ENCODE assay signal across 8 cellular contexts in the genomic region with DNA sequence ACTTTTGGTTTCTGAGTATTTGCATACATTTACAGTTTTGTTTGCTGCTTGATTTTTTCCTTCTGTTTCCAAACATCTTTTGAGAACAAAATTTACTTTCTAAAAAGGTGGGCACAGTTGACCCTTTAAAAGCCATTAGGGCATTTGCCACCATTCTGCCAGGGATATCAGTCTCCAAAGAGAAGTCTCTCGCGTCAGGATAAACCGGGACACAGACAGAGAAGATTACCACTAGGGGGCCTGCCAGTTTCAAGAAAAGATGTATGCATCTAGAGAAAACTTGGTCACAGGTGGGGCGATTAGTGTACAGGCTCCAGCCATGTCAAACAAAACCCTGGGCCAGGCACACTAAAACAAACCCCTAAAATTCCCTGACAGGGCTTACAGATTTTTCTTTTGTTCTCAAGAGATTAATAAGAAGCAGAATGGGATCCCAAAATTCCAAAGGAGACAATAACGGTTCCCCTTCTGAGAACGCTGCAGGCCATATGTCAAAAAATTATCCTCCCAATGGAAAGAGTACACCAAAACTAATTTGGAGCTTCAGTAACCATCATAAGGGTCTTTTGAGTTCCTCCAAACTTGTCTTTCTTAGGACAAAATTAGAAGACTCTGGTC. TPM values are rescaled to one million over a fixed set of nuclear protein-coding genes. Genes with fewer than 3 reads are reported as not detected.
DNase-seq lines count a peak whose midpoint lies in the region; ATAC-seq and TF ChIP-seq lines count a peak whose summit lies in the region.

No MANE protein-coding gene starts in this region.

- peak in 4 of 6 experiments; percentile 11 to 25 (median 16) for TF ChIP-seq CTCF in Peyer's patch (IDR thresholded peaks at IDR 0.05)

- no peak overlapping the region for H3K27ac Mint-ChIP-seq in T-cell

- peaks cover 4 to 8% of the 10 kb centered on the region in 2 donors for H3K27me3 Mint-ChIP-seq in T-cell

- H3K36me3 Mint-ChIP-seq in T-cell, result no peaks in the 10 kb centered on the region

- H3K4me3 ChIP-seq in Peyer's patch, result no peak overlapping the region

- CTCF ChIA-PET in T-cell (lab: Charles Lee), result no interaction called here

- POLR2A ChIA-PET in T-cell (lab: Charles Lee), result no interaction called here

- no peaks in the 10 kb centered on the region for H3K27me3 ChIP-seq in Peyer's patch

- no peak overlapping the region for H3K27ac ChIP-seq in Peyer's patch

- no peaks in the 10 kb centered on the region for H3K36me3 ChIP-seq in Peyer's patch

- DNase-seq in SIG-M5 treated with dmso at 0.1 percent for 504 hours (lab: John Stamatoyannopoulos, UW; ENCODE audit: unreplicated experiment) (peak; percentile 11), SIG-M5 (lab: John Stamatoyannopoulos, UW) (no peak), Peyer's patch (no peak), fibroblast of peridontal ligament (ENCODE audit: extremely low read depth) (peak; percentile 40), putamen (ENCODE audit: low spot score) (peak; percentile 86), T-cell (no peak)

- H3K9me3 ChIP-seq in Peyer's patch, result no peaks in the 10 kb centered on the region

- H3K4me1 ChIP-seq in Peyer's patch, result no peaks in the 10 kb centered on the region

- TF ChIP-seq POLR2A in Peyer's patch (IDR thresholded peaks at IDR 0.05), result no peak

- ATAC-seq in HG03342 (IDR thresholded peaks at IDR 0.05; ENCODE audit: unreplicated experiment) (peak; percentile 46), GM18909 (IDR thresholded peaks at IDR 0.05; ENCODE audit: poor library complexity, unreplicated experiment) (no peak), T-cell (replicated peaks in 1 of 4) (no peak)

- no peaks in the 10 kb centered on the region for H3K9me3 Mint-ChIP-seq in T-cell

- H3K4me1 Mint-ChIP-seq in T-cell, result peaks cover 0 to 2% (median 0%) of the 10 kb centered on the region in 3 donors

- no peak overlapping the region for H3K4me3 Mint-ChIP-seq in T-cell

RNA-seq across cellular contexts. Expression of a gene that starts 10.7 kb away (rescaled TPM):
- total RNA-seq in Peyer's patch (under 1 TPM in 3 of 4 donors, not detected in 1; 0.28 to 0.83 (median 0.40) TPM), T-cell (under 1 TPM in 4 of 5 donors, not detected in 1; 0.30 to 0.47 (median 0.32) TPM)

Comparison
In these comparisons a context has a peak if more than half of its experiments do, and no peak if none do; other contexts are left out.
1. DNase-seq: peak in SIG-M5 treated with dmso at 0.1 percent for 504 hours (single experiment), fibroblast of peridontal ligament (single experiment) and putamen (single experiment); none in SIG-M5 (single experiment), Peyer's patch (0 of 3) and T-cell (0 of 34).